Comparison of ENCODE assay signal across 15 cellular contexts in genomic region chr13:51906581-51906980, GRCh38. TPM values are rescaled to one million over a fixed set of nuclear protein-coding genes. Genes with fewer than 3 reads are reported as not detected.
DNase-seq lines count a peak whose midpoint lies in the region; FAIRE-seq and TF ChIP-seq lines count a peak whose summit lies in the region.
"Had no signal": no experiment of that assay in that cellular context is flagged by ENCODE, and none has a peak within 500 bp of the region (broad histone marks: within the 10 kb centered on the region; RNA-seq: fewer than 3 reads in every experiment).

No MANE protein-coding gene starts in this region.

- no peak for FAIRE-seq in RCC 7860 (lab: Jason Lieb, UNC)
- FAIRE-seq in GM12892 (lab: Jason Lieb, UNC): no peak
- FAIRE-seq: GM12878, keratinocyte, pancreas had no signal

- no peak for TF ChIP-seq POLR2A in GM12892 (IDR thresholded peaks at IDR 0.05; ENCODE audit: low read depth, low read length)

- DNase-seq in G401 (ENCODE audit: low spot score): peak; percentile 7
- peak; percentile 96 for DNase-seq in NCI-H146 (lab: John Stamatoyannopoulos, UW)
- DNase-seq in brain pericyte (ENCODE audit: low read depth, low spot score): peak; percentile 50
- DNase-seq in posterior vena cava (ENCODE audit: low spot score): peak; percentile 22
- no peak for DNase-seq in RCC 7860 (ENCODE audit: low spot score)
- DNase-seq in GM12892 (ENCODE audit: insufficient read length): no peak
- DNase-seq in stimulated activated CD4-positive, alpha-beta T cell treated with anti-CD3 and anti-CD28 coated beads, Interleukin-1b, Interleukin-23, amount 100 ng/mL, for 48 hours: no peak
- DNase-seq: activated CD8-positive, alpha-beta T cell treated with anti-CD3 and anti-CD28 coated beads for 36 hours; KG1; NCI-H187 treated with DMSO at 0.1 percent for 48 hours; pancreas had no signal

- in situ Hi-C loops in G401 (cut with HindIII; ENCODE audit: low sequenced_read_pairs): no loop called here

- intact Hi-C loops in posterior vena cava (cut with DNase I): no loop called here

RNA-seq across cellular contexts. Expression of gene CCDC70, which starts 44.8 kb away (rescaled TPM):
- not detected in 2 replicates for total RNA-seq in G401 (2014; rRNA removed; shearing (Covaris generic))
- not detected for total RNA-seq in posterior vena cava
- polyA plus RNA-seq in GM12892 (2012; ENCODE audit: missing spikeins): not detected
- total RNA-seq: activated T-helper 2 cell treated with anti-CD3 and anti-CD28 coated beads, Interferon-gamma antibody, Interleukin-2, Interleukin-4, amounts not matched to agents 10 μg/mL and 5 μg/mL and 100 μg/mL, durations not matched to agents 14 hours and 24 hours and 36 hours; GM12878; pancreas had no signal
- polyA plus RNA-seq: esophagus, GM12878, keratinocyte, pancreas had no signal

Comparison
In these comparisons a context has a peak if more than half of its experiments do, and no peak if none do; other contexts are left out.
1. DNase-seq: peak in G401 (single experiment), NCI-H146 (single experiment), brain pericyte (single experiment) and posterior vena cava (single experiment); none in RCC 7860 (single experiment), GM12892 (single experiment) and stimulated activated CD4-positive, alpha-beta T cell treated with anti-CD3 and anti-CD28 coated beads, Interleukin-1b, Interleukin-23, amount 100 ng/mL, for 48 hours (single experiment).